In genomic region chr10:110016957-110017514, GRCh38 we compare ENCODE assay signal across 12 cellular contexts. TPM values are rescaled to one million over a fixed set of nuclear protein-coding genes. Genes with fewer than 3 reads are reported as not detected.
DNase-seq lines count a peak whose midpoint lies in the region; ATAC-seq and TF ChIP-seq lines count a peak whose summit lies in the region.
"Had no signal": no experiment of that assay in that cellular context is flagged by ENCODE, and none has a peak within 500 bp of the region (broad histone marks: within the 10 kb centered on the region; RNA-seq: fewer than 3 reads in every experiment).

No MANE protein-coding gene starts in this region.

- H3K36me3 ChIP-seq in cardiac muscle cell (no peaks in the 10 kb centered on the region), ascending aorta (no peaks in the 10 kb centered on the region), sigmoid colon (no peaks in the 10 kb centered on the region)

- TF ChIP-seq POLR2A in sigmoid colon (IDR thresholded peaks at IDR 0.05): no peak

- H3K27ac ChIP-seq in cardiac muscle cell (peak overlapping the region; percentile 69), ascending aorta (peak overlapping the region in 1 of 2 donors; percentile 44), sigmoid colon (no peak overlapping the region)

- TF ChIP-seq EP300 in sigmoid colon (IDR thresholded peaks at IDR 0.05): no peak

- peaks cover 53 to 63% of the 10 kb centered on the region in 2 donors for H3K4me1 Mint-ChIP-seq in effector memory CD8-positive, alpha-beta T cell (ENCODE audit: low read depth in 2 of 2)
- H3K4me1 Mint-ChIP-seq in stimulated activated memory B cell treated with anti-CD40 and anti-IgM and Interleukin-4, amounts not matched to agents 10 μg/mL and 1 μg/mL and 100 μg/mL, for 72 hours: peaks cover 73% of the 10 kb centered on the region

- no peak for ATAC-seq in effector memory CD8-positive, alpha-beta T cell (replicated peaks)
- ATAC-seq in stimulated activated memory B cell treated with anti-CD40 and anti-IgM and Interleukin-4, amounts not matched to agents 10 μg/mL and 1 μg/mL and 100 μg/mL, for 72 hours: no peak
- no peak for ATAC-seq in GM21529 (IDR thresholded peaks at IDR 0.05; ENCODE audit: unreplicated experiment)
- ATAC-seq: WTC11 had no signal

- no peaks in the 10 kb centered on the region for H3K27me3 Mint-ChIP-seq in effector memory CD8-positive, alpha-beta T cell
- H3K27me3 Mint-ChIP-seq in stimulated activated memory B cell treated with anti-CD40 and anti-IgM and Interleukin-4, amounts not matched to agents 10 μg/mL and 1 μg/mL and 100 μg/mL, for 72 hours: no peaks in the 10 kb centered on the region

- no peak for TF ChIP-seq CTCF in cardiac muscle cell (IDR thresholded peaks at IDR 0.05; ENCODE audit: low read depth, low read length)
- TF ChIP-seq CTCF in ascending aorta (IDR thresholded peaks at IDR 0.05): no peak
- no peak for TF ChIP-seq CTCF in sigmoid colon (IDR thresholded peaks at IDR 0.05)

- 51 to 68% methylated on average over 5 of the region's 5 CpGs for WGBS in sigmoid colon, 2 donors

- DNase-seq in cardiac muscle cell (ENCODE audit: low read depth in 1 of 2, low spot score in 1 of 2) (no peak), cardiac septum (ENCODE audit: low spot score) (no peak), MV-4-11 (lab: John Stamatoyannopoulos, UW) (peak; percentile 31), ascending aorta (ENCODE audit: low spot score in 2 of 2) (no peak), sigmoid colon (no peak)
- no peak for DNase-seq in effector memory CD8-positive, alpha-beta T cell
- DNase-seq: AML-193, DND-41, NCI-H2171 had no signal

- H3K27ac Mint-ChIP-seq in effector memory CD8-positive, alpha-beta T cell: peak overlapping the region; percentile 79 to 84
- peak overlapping the region; percentile 75 for H3K27ac Mint-ChIP-seq in stimulated activated memory B cell treated with anti-CD40 and anti-IgM and Interleukin-4, amounts not matched to agents 10 μg/mL and 1 μg/mL and 100 μg/mL, for 72 hours

- no peaks in the 10 kb centered on the region for H3K9me3 Mint-ChIP-seq in effector memory CD8-positive, alpha-beta T cell
- H3K9me3 Mint-ChIP-seq in stimulated activated memory B cell treated with anti-CD40 and anti-IgM and Interleukin-4, amounts not matched to agents 10 μg/mL and 1 μg/mL and 100 μg/mL, for 72 hours: no peaks in the 10 kb centered on the region
- H3K9me3 Mint-ChIP-seq: WTC11 had no signal

- H3K4me3 Mint-ChIP-seq in effector memory CD8-positive, alpha-beta T cell: peak overlapping the region; percentile 40 to 51
- H3K4me3 Mint-ChIP-seq in stimulated activated memory B cell treated with anti-CD40 and anti-IgM and Interleukin-4, amounts not matched to agents 10 μg/mL and 1 μg/mL and 100 μg/mL, for 72 hours: peak overlapping the region; percentile 44
- H3K4me3 Mint-ChIP-seq: WTC11 had no signal

- peaks cover 5% of the 10 kb centered on the region for H3K36me3 Mint-ChIP-seq in effector memory CD8-positive, alpha-beta T cell (ENCODE audit: insufficient read depth)
- H3K36me3 Mint-ChIP-seq in stimulated activated memory B cell treated with anti-CD40 and anti-IgM and Interleukin-4, amounts not matched to agents 10 μg/mL and 1 μg/mL and 100 μg/mL, for 72 hours: no peaks in the 10 kb centered on the region
- H3K36me3 Mint-ChIP-seq: WTC11 had no signal

- intact Hi-C loops in cardiac septum (cut with DNase I): no loop called here
- intact Hi-C loops in ascending aorta (cut with DNase I): loop anchor here (1.0 kb wide), 1 partner anchor 133 kb away; no protein-coding TSS in a partner anchor
- intact Hi-C loops in sigmoid colon (cut with DNase I): loop anchor here (10.0 kb wide), 1 partner anchor 118 kb away; no protein-coding TSS in a partner anchor

- H3K9me3 ChIP-seq in cardiac muscle cell (ENCODE audit: low read depth): no peaks in the 10 kb centered on the region
- no peaks in the 10 kb centered on the region for H3K9me3 ChIP-seq in ascending aorta
- H3K9me3 ChIP-seq in sigmoid colon: no peaks in the 10 kb centered on the region

- H3K27me3 ChIP-seq in cardiac muscle cell (no peaks in the 10 kb centered on the region), ascending aorta (no peaks in the 10 kb centered on the region), sigmoid colon (no peaks in the 10 kb centered on the region)

- H3K4me1 ChIP-seq in cardiac muscle cell (ENCODE audit: low read depth) (peaks cover 24% of the 10 kb centered on the region), ascending aorta (peaks cover 0 to 39% of the 10 kb centered on the region in 2 donors), sigmoid colon (peaks cover 0 to 28% (median 17%) of the 10 kb centered on the region in 4 donors)

- H3K4me3 ChIP-seq in cardiac muscle cell: no peak overlapping the region
- no peak overlapping the region for H3K4me3 ChIP-seq in ascending aorta
- no peak overlapping the region for H3K4me3 ChIP-seq in sigmoid colon

RNA-seq across cellular contexts. Expression of gene ADD3, which starts 9.3 kb away (rescaled TPM):
- total RNA-seq in cardiac muscle cell (114 and 168 TPM in 2 replicates), cardiac septum (77.2 TPM), ascending aorta (93.0 TPM), sigmoid colon (100 to 1,000 TPM in 2 of 4 donors, 10 to 100 TPM in 2; 29.6 to 145 (median 98.3) TPM)
- polyA plus RNA-seq in cardiac muscle cell (96.9 and 164 TPM in 2 replicates), sigmoid colon (100 to 1,000 TPM in 1 of 3 donors, 10 to 100 TPM in 2; 45.8 to 106 (median 63.1) TPM)
